In genomic region chr19:46351241-46352041, GRCh38 we compare ENCODE assay signal across 9 cellular contexts. TPM values are rescaled to one million over a fixed set of nuclear protein-coding genes. Genes with fewer than 3 reads are reported as not detected.
DNase-seq lines count a peak whose midpoint lies in the region; ATAC-seq, FAIRE-seq and TF ChIP-seq lines count a peak whose summit lies in the region.
"Had no signal": no experiment of that assay in that cellular context is flagged by ENCODE, and none has a peak within 500 bp of the region (broad histone marks: within the 10 kb centered on the region; RNA-seq: fewer than 3 reads in every experiment).

No MANE protein-coding gene starts in this region.

- H3K27ac ChIP-seq in endothelial cell of umbilical vein (ENCODE audit: insufficient read depth, low read depth, low read length), result peak overlapping the region; percentile 84

- peak; percentile 31 to 56 (median 54) for ATAC-seq in T-cell (replicated peaks in 1 of 4)
- ATAC-seq in GM19455 (IDR thresholded peaks at IDR 0.05; ENCODE audit: unreplicated experiment), result no peak

- H3K4me3 Mint-ChIP-seq in activated T-cell treated with anti-CD3 and anti-CD28 coated beads, Interleukin-2, amount 50 U/mL, for 24 hours, result peak overlapping the region; percentile 98
- H3K4me3 Mint-ChIP-seq in T-cell, result peak overlapping the region; percentile 39 to 92 (median 62)
- H3K4me3 Mint-ChIP-seq in osteocyte (ENCODE audit: unreplicated experiment), result peak overlapping the region; percentile 45

- peaks cover 89% of the 10 kb centered on the region for H3K36me3 Mint-ChIP-seq in activated T-cell treated with anti-CD3 and anti-CD28 coated beads, Interleukin-2, amount 50 U/mL, for 24 hours (ENCODE audit: low read depth)
- H3K36me3 Mint-ChIP-seq in T-cell (peaks cover 13% of the 10 kb centered on the region), osteocyte (ENCODE audit: unreplicated experiment) (peaks cover 16% of the 10 kb centered on the region)

- CTCF ChIA-PET in T-cell (lab: Charles Lee), result interaction anchor here in 1 of 2 donors (0.6 kb wide), 1 partner anchor 10 kb away, joined by 5 read pairs; no protein-coding TSS in a partner anchor
- CTCF ChIA-PET in endothelial cell of umbilical vein (lab: Charles Lee), result interaction anchor here (0.6 to 2.3 kb wide), 8 partner anchors 21 to 86 kb away, joined by 3 to 25 read pairs (median 4); partner anchors contain the start of gene HIF3A

- peak overlapping the region; percentile 60 for H3K4me2 ChIP-seq in endothelial cell of umbilical vein (ENCODE audit: insufficient read depth, low read length)

- no peaks in the 10 kb centered on the region for H3K9me3 ChIP-seq in endothelial cell of umbilical vein (replicated peaks; ENCODE audit: control insufficient read depth, insufficient read depth, low read length)

- peak overlapping the region in 1 of 3 experiments; percentile 25 for H3K4me3 ChIP-seq in endothelial cell of umbilical vein (replicated peaks in 1 of 3; ENCODE audit: insufficient read depth in 1 of 3, low read depth in 1 of 3, low read length in 3 of 3)

- H3K9me1 ChIP-seq in endothelial cell of umbilical vein (replicated peaks; ENCODE audit: control insufficient read depth, extremely low read depth, insufficient read depth, low read length), result no peaks in the 10 kb centered on the region

- H3K27ac Mint-ChIP-seq in activated T-cell treated with anti-CD3 and anti-CD28 coated beads, Interleukin-2, amount 50 U/mL, for 24 hours, result peak overlapping the region; percentile 96
- H3K27ac Mint-ChIP-seq in T-cell, result peak overlapping the region; percentile 93 to 97
- H3K27ac Mint-ChIP-seq in osteocyte (ENCODE audit: unreplicated experiment), result peak overlapping the region; percentile 96

- no peak overlapping the region for H2AFZ ChIP-seq in endothelial cell of umbilical vein (ENCODE audit: low read depth, low read length)

- POLR2A ChIA-PET in T-cell (lab: Charles Lee), result no interaction called here
- POLR2A ChIA-PET in endothelial cell of umbilical vein (lab: Charles Lee), result no interaction called here

- FAIRE-seq in endothelial cell of umbilical vein (lab: Jason Lieb, UNC), result peak; percentile 97
- FAIRE-seq: G401.6 had no signal

- H3K9me3 Mint-ChIP-seq in activated T-cell treated with anti-CD3 and anti-CD28 coated beads, Interleukin-2, amount 50 U/mL, for 24 hours, result no peaks in the 10 kb centered on the region
- H3K9me3 Mint-ChIP-seq in T-cell (no peaks in the 10 kb centered on the region), osteocyte (ENCODE audit: unreplicated experiment) (no peaks in the 10 kb centered on the region)

- H3K27me3 ChIP-seq in endothelial cell of umbilical vein (ENCODE audit: control insufficient read depth in 2 of 2, insufficient read depth in 2 of 2, low read length in 2 of 2), result no peaks in the 10 kb centered on the region

- peak; percentile 40 for DNase-seq in activated T-cell treated with anti-CD3 and anti-CD28 coated beads, Interleukin-2, amount 50 U/mL, for 24 hours
- no peak for DNase-seq in activated T-cell treated with anti-CD3 and anti-CD28 coated beads for 4 hours
- peak in 13 of 34 experiments; percentile 4 to 35 (median 12) for DNase-seq in T-cell
- DNase-seq in endothelial cell of umbilical vein (ENCODE audit: low read depth, low spot score), result peak; percentile 70
- DNase-seq in osteocyte (ENCODE audit: extremely low spot score, unreplicated experiment), result peak; percentile 93
- DNase-seq in islet precursor cell, result no peak
- DNase-seq in NCI-H146 (lab: John Stamatoyannopoulos, UW), result no peak

- H4K20me1 ChIP-seq in endothelial cell of umbilical vein (replicated peaks; ENCODE audit: control insufficient read depth, extremely low read depth, insufficient read depth, low read length), result no peaks in the 10 kb centered on the region

- H3K4me1 ChIP-seq in endothelial cell of umbilical vein (ENCODE audit: control insufficient read depth, extremely low read depth, insufficient read depth, low read length), result peaks cover 36% of the 10 kb centered on the region

- H3K4me1 Mint-ChIP-seq in activated T-cell treated with anti-CD3 and anti-CD28 coated beads, Interleukin-2, amount 50 U/mL, for 24 hours (ENCODE audit: low read depth), result peaks cover 64% of the 10 kb centered on the region
- H3K4me1 Mint-ChIP-seq in T-cell (peaks cover 61 to 82% (median 63%) of the 10 kb centered on the region in 3 donors), osteocyte (ENCODE audit: unreplicated experiment) (peaks cover 53% of the 10 kb centered on the region)

- BruUV-seq in endothelial cell of umbilical vein (replicated peaks; lab: Mats Ljungman, UMichigan), result no TSS peak

- peak overlapping the region; percentile 46 for H3K9ac ChIP-seq in endothelial cell of umbilical vein (replicated peaks; ENCODE audit: extremely low read depth, insufficient read depth, low read length)

- no peak for TF ChIP-seq CTCF in endothelial cell of umbilical vein (IDR thresholded peaks at IDR 0.05; ENCODE audit: extremely low read depth in 1 of 2, insufficient read depth in 1 of 2, low read depth in 1 of 2, low read length in 2 of 2)
- TF ChIP-seq CTCF in osteocyte (IDR thresholded peaks at IDR 0.05), result no peak

- peaks cover 5 to 26% of the 10 kb centered on the region in 2 experiments for H3K36me3 ChIP-seq in endothelial cell of umbilical vein (ENCODE audit: control insufficient read depth in 2 of 2, extremely low read depth in 1 of 2, insufficient read depth in 2 of 2, low read length in 2 of 2)

- intact Hi-C loops in endothelial cell of umbilical vein (cut with micrococcal nuclease), result loop anchor here (1.0 kb wide), 2 partner anchors 22 to 71 kb away; no protein-coding TSS in a partner anchor

- no peak for TF ChIP-seq POLR2A in endothelial cell of umbilical vein (IDR thresholded peaks at IDR 0.05; ENCODE audit: low read depth, low read length)

- peaks cover 76% of the 10 kb centered on the region for H3K79me2 ChIP-seq in endothelial cell of umbilical vein (ENCODE audit: control insufficient read depth, insufficient read depth, low read length)

- dilution Hi-C loops in endothelial cell of umbilical vein (cut with MboI; ENCODE audit: extremely low pct_ligation_motif_present, low sequenced_read_pairs), result no loop called here

- no peaks in the 10 kb centered on the region for H3K27me3 Mint-ChIP-seq in activated T-cell treated with anti-CD3 and anti-CD28 coated beads, Interleukin-2, amount 50 U/mL, for 24 hours
- H3K27me3 Mint-ChIP-seq in T-cell (no peaks in the 10 kb centered on the region), osteocyte (ENCODE audit: unreplicated experiment) (no peaks in the 10 kb centered on the region)

TF ChIP-seq in endothelial cell of umbilical vein, 7 proteins besides CTCF, POLR2A, EP300 and RAD21:
- TF ChIP-seq MYC (IDR thresholded peaks at IDR 0.05; ENCODE audit: low read depth, low read length) (no peak), POLR2AphosphoS5 (IDR thresholded peaks at IDR 0.05; ENCODE audit: insufficient read depth, low read depth, low read length) (peak; percentile 9)

RNA-seq across cellular contexts. Expression of gene PPP5C, which starts 4.6 kb away (rescaled TPM):
- total RNA-seq in T-cell, result 10 to 100 TPM; 40.3 to 59.7 (median 42.8) TPM
- 102 and 114 TPM in 2 replicates for total RNA-seq in endothelial cell of umbilical vein
- polyA plus RNA-seq in endothelial cell of umbilical vein, result 157 and 172 TPM in 2 replicates
- 176 and 178 TPM in 2 replicates for polyA plus RNA-seq in endothelial cell of umbilical vein (2011; cell fraction: cytosol; rRNA removed)
- polyA plus RNA-seq in endothelial cell of umbilical vein (2011; cell fraction: nucleus; rRNA removed), result 344 and 359 TPM in 2 replicates
- 80.6 and 99.1 TPM in 2 replicates for polyA plus RNA-seq in endothelial cell of umbilical vein (2012)
- 147 and 200 TPM in 2 replicates for polyA minus RNA-seq in endothelial cell of umbilical vein
- polyA minus RNA-seq in endothelial cell of umbilical vein (2011; cell fraction: cytosol; rRNA and poly(A)+ RNA removed), result 52.9 TPM
- 117 and 126 TPM in 2 replicates for polyA minus RNA-seq in endothelial cell of umbilical vein (2011; cell fraction: nucleus; rRNA and poly(A)+ RNA removed)
- total RNA-seq in osteocyte, result 79.5 and 86.0 TPM in 2 replicates

RNA-seq across cellular contexts. Expression of gene HIF3A, which starts 54.6 kb away (rescaled TPM):
- total RNA-seq in T-cell (under 1 TPM in 3 of 5 donors, not detected in 2; 0.13 to 0.76 (median 0.26) TPM), endothelial cell of umbilical vein (8.1 and 8.5 TPM in 2 replicates), osteocyte (77.5 and 101 TPM in 2 replicates)
- polyA plus RNA-seq in endothelial cell of umbilical vein, result 5.6 and 8.5 TPM in 2 replicates
- polyA plus RNA-seq in endothelial cell of umbilical vein (2011; cell fraction: cytosol; rRNA removed), result 3.4 and 5.3 TPM in 2 replicates
- 14.1 and 15.9 TPM in 2 replicates for polyA plus RNA-seq in endothelial cell of umbilical vein (2011; cell fraction: nucleus; rRNA removed)
- 0.78 and 1.1 TPM in 2 replicates for polyA plus RNA-seq in endothelial cell of umbilical vein (2012)
- 5.6 and 9.1 TPM in 2 replicates for polyA minus RNA-seq in endothelial cell of umbilical vein
- 0.31 TPM for polyA minus RNA-seq in endothelial cell of umbilical vein (2011; cell fraction: cytosol; rRNA and poly(A)+ RNA removed)
- 12.1 and 14.6 TPM in 2 replicates for polyA minus RNA-seq in endothelial cell of umbilical vein (2011; cell fraction: nucleus; rRNA and poly(A)+ RNA removed)

Comparison
In these comparisons a context has a peak if more than half of its experiments do, and no peak if none do; other contexts are left out.
1. DNase-seq: peak in activated T-cell treated with anti-CD3 and anti-CD28 coated beads, Interleukin-2, amount 50 U/mL, for 24 hours (single experiment), endothelial cell of umbilical vein (single experiment) and osteocyte (single experiment); none in activated T-cell treated with anti-CD3 and anti-CD28 coated beads for 4 hours (single experiment), islet precursor cell (single experiment) and NCI-H146 (single experiment).
2. H3K4me3 Mint-ChIP-seq: peak in every context shown above with its lines; median percentile 98 in activated T-cell treated with anti-CD3 and anti-CD28 coated beads, Interleukin-2, amount 50 U/mL, for 24 hours; 62 in T-cell; 45 in osteocyte.
3. Peak in every context shown above with its lines, with median percentiles within 50 percentile points of each other: H3K27ac Mint-ChIP-seq.